ENCODE assay signal across 18 cellular contexts in genomic region chr7:85215098-85215497, GRCh38.
DNase-seq lines count a peak whose midpoint lies in the region; ATAC-seq lines count a peak whose summit lies in the region.
"Had no signal": no experiment of that assay in that cellular context is flagged by ENCODE, and none has a peak within 500 bp of the region (broad histone marks: within the 10 kb centered on the region; RNA-seq: fewer than 3 reads in every experiment).

No MANE protein-coding gene starts in this region.

- DNase-seq in pons (ENCODE audit: low spot score) (no peak), cortex of kidney (lab: John Stamatoyannopoulos, UW) (no peak)
- DNase-seq in stimulated activated CD4-positive, alpha-beta T cell treated with anti-CD3 and anti-CD28 coated beads, Interleukin-2, amount 100 ng/mL, for 24 hours: no peak
- DNase-seq: activated CD4-positive, alpha-beta T cell treated with anti-CD3 and anti-CD28 coated beads, Interleukin-2, amount 10 ng/mL, durations not matched to agents 7 days and 5 days; activated T-cell treated with anti-CD3 and anti-CD28 coated beads, Interleukin-2, amount 50 U/mL, for 72 hours; AML-193; lower lobe of right lung; NCI-H1417 treated with DMSO at 0.1 percent for 48 hours; NCI-H69; RPMI8226; sigmoid colon; stomach had no signal

- ATAC-seq in GM18868 (IDR thresholded peaks at IDR 0.05; ENCODE audit: unreplicated experiment): peak; percentile 95
- peak; percentile 66 for ATAC-seq in GM21529 (IDR thresholded peaks at IDR 0.05; ENCODE audit: unreplicated experiment)
- peak; percentile 93 for ATAC-seq in HG02973 (IDR thresholded peaks at IDR 0.05; ENCODE audit: unreplicated experiment)
- peak; percentile 70 for ATAC-seq in HG03521 (IDR thresholded peaks at IDR 0.05; ENCODE audit: unreplicated experiment)
- no peak for ATAC-seq in HG03280 (IDR thresholded peaks at IDR 0.05; ENCODE audit: unreplicated experiment)
- ATAC-seq: activated T-cell treated with anti-CD3 and anti-CD28 coated beads, Interleukin-2, amount 50 U/mL, for 72 hours; HCT116; lower lobe of right lung had no signal
